ENCODE assay signal across 31 cellular contexts in genomic region chr4:185831125-185831815, GRCh38. TPM values are rescaled to one million over a fixed set of nuclear protein-coding genes. Genes with fewer than 3 reads are reported as not detected.
DNase-seq lines count a peak whose midpoint lies in the region; ATAC-seq, FAIRE-seq and TF ChIP-seq lines count a peak whose summit lies in the region.
"Had no signal": no experiment of that assay in that cellular context is flagged by ENCODE, and none has a peak within 500 bp of the region (broad histone marks: within the 10 kb centered on the region; RNA-seq: fewer than 3 reads in every experiment).

No MANE protein-coding gene starts in this region.

- intact Hi-C loops in PC-3 (cut with micrococcal nuclease) (no loop called here), pancreas (cut with DNase I) (no loop called here)

- no peak overlapping the region for H3K4me3 Mint-ChIP-seq in endodermal cell
- H3K4me3 Mint-ChIP-seq: activated CD8-positive, alpha-beta T cell treated with anti-CD3 and anti-CD28 coated beads, Interleukin-2, amount 10 ng/mL, durations not matched to agents 7 days and 5 days; activated naive CD4-positive, alpha-beta T cell treated with anti-CD3 and anti-CD28 coated beads, Interleukin-2, amount 10 ng/mL, durations not matched to agents 7 days and 5 days; activated T-helper 17 cell treated with anti-CD3 and anti-CD28 coated beads, Interleukin-2, amount 50 U/mL, for 72 hours; neural crest cell; T-helper 17 cell had no signal

- H3K27ac ChIP-seq in PC-3 (ENCODE audit: low read length) (no peak overlapping the region), endodermal cell (ENCODE audit: low read depth, low read length) (peak overlapping the region; percentile 6), keratinocyte (ENCODE audit: control insufficient read depth, insufficient read depth, low read length) (no peak overlapping the region), pancreas (peak overlapping the region; percentile 1 to 84 (median 60))
- H3K27ac ChIP-seq: PC-9, tibial nerve had no signal

- H3K36me3 ChIP-seq in PC-3 (ENCODE audit: low read depth, low read length) (no peaks in the 10 kb centered on the region), endodermal cell (ENCODE audit: control insufficient read depth, insufficient read depth, low read length) (no peaks in the 10 kb centered on the region), keratinocyte (ENCODE audit: control insufficient read depth in 2 of 2, extremely low read depth in 1 of 2, insufficient read depth in 2 of 2, low read length in 2 of 2) (no peaks in the 10 kb centered on the region), pancreas (peaks cover 0 to 3% (median 0%) of the 10 kb centered on the region in 3 donors)
- H3K36me3 ChIP-seq: tibial nerve had no signal

- DNase-seq in PC-3 (peak; percentile 38), endodermal cell (no peak), keratinocyte (ENCODE audit: low read depth, low spot score) (peak; percentile 33), pancreas (no peak), NCI-H1092 treated with DMSO at 0.1 percent for 48 hours (lab: John Stamatoyannopoulos, UW) (no peak), H54 (ENCODE audit: insufficient read length, low spot score) (no peak)
- DNase-seq: activated CD4-positive, alpha-beta T cell treated with anti-CD3 and anti-CD28 coated beads for 1 hour; activated CD8-positive, alpha-beta T cell treated with anti-CD3 and anti-CD28 coated beads, Interleukin-2, amount 10 ng/mL, durations not matched to agents 7 days and 5 days; activated naive CD4-positive, alpha-beta T cell treated with anti-CD3 and anti-CD28 coated beads, Interleukin-2, amount 10 ng/mL, durations not matched to agents 7 days and 5 days; amniotic stem cell; effector CD8-positive, alpha-beta T cell; EL; glutamatergic neuron; GOT3; kidney; NCI-H1048; NCI-H2029; NCI-H526; PC-9; SHP77; stimulated activated CD4-positive, alpha-beta T cell treated with anti-CD3 and anti-CD28 coated beads, Interleukin-4, amount 100 ng/mL, for 1 hour; T-helper 17 cell had no signal

- ATAC-seq in PC-3 (no peak), pancreas (peak; percentile 27 to 49 (median 35)), GM19351 (IDR thresholded peaks at IDR 0.05; ENCODE audit: unreplicated experiment) (no peak)
- ATAC-seq: activated CD8-positive, alpha-beta T cell treated with anti-CD3 and anti-CD28 coated beads, Interleukin-2, amount 10 ng/mL, durations not matched to agents 7 days and 5 days; activated T-helper 17 cell treated with anti-CD3 and anti-CD28 coated beads, Interleukin-2, amount 50 U/mL, for 72 hours; K562; sciatic nerve; T-helper 17 cell had no signal

- H3K4me3 ChIP-seq in PC-3 (ENCODE audit: low read length), result no peak overlapping the region
- peak overlapping the region; percentile 48 for H3K4me3 ChIP-seq in endodermal cell (ENCODE audit: low read length)
- no peak overlapping the region for H3K4me3 ChIP-seq in keratinocyte (ENCODE audit: control insufficient read depth in 2 of 3, extremely low read depth in 1 of 3, insufficient read depth in 2 of 3, low read depth in 1 of 3, low read length in 3 of 3)
- H3K4me3 ChIP-seq in pancreas, result no peak overlapping the region
- H3K4me3 ChIP-seq: K562, lung, PC-9, tibial nerve had no signal

- H3K9me3 ChIP-seq in PC-3 (ENCODE audit: low read length) (no peaks in the 10 kb centered on the region), endodermal cell (ENCODE audit: control insufficient read depth, low read length) (no peaks in the 10 kb centered on the region), keratinocyte (ENCODE audit: control insufficient read depth, low read depth, low read length) (peaks cover 5% of the 10 kb centered on the region), pancreas (no peaks in the 10 kb centered on the region)
- H3K9me3 ChIP-seq: tibial nerve had no signal

- dilution Hi-C loops in keratinocyte (cut with MboI; ENCODE audit: extremely low pct_ligation_motif_present, low sequenced_read_pairs), result no loop called here

- H3K4me2 ChIP-seq in PC-3 (ENCODE audit: low read length) (no peak overlapping the region), keratinocyte (ENCODE audit: control insufficient read depth, extremely low read depth, insufficient read depth, low read depth, low read length) (no peak overlapping the region)
- H3K4me2 ChIP-seq: PC-9 had no signal

- H2AFZ ChIP-seq in PC-3 (ENCODE audit: low read length) (no peak overlapping the region), keratinocyte (ENCODE audit: control insufficient read depth, low read length) (no peak overlapping the region)
- H2AFZ ChIP-seq: PC-9 had no signal

- H4K20me1 ChIP-seq in PC-3 (ENCODE audit: low read length), result no peaks in the 10 kb centered on the region
- H4K20me1 ChIP-seq in keratinocyte (ENCODE audit: control insufficient read depth, extremely low read depth, insufficient read depth, low read length), result no peaks in the 10 kb centered on the region

- H3K9me1 ChIP-seq in keratinocyte (ENCODE audit: control insufficient read depth, extremely low read depth, insufficient read depth, low read length), result no peaks in the 10 kb centered on the region

- no peaks in the 10 kb centered on the region for H3K27me3 ChIP-seq in PC-3 (ENCODE audit: low read length)
- H3K27me3 ChIP-seq in endodermal cell (ENCODE audit: control insufficient read depth, insufficient read depth, low read length, poor library complexity, severe bottlenecking), result no peaks in the 10 kb centered on the region
- no peaks in the 10 kb centered on the region for H3K27me3 ChIP-seq in keratinocyte (ENCODE audit: control insufficient read depth, extremely low read depth, insufficient read depth, low read length)
- no peaks in the 10 kb centered on the region for H3K27me3 ChIP-seq in pancreas
- H3K27me3 ChIP-seq: tibial nerve had no signal

- no peaks in the 10 kb centered on the region for H3K27me3 Mint-ChIP-seq in endodermal cell (ENCODE audit: insufficient read depth)
- H3K27me3 Mint-ChIP-seq: activated naive CD4-positive, alpha-beta T cell treated with anti-CD3 and anti-CD28 coated beads, Interleukin-2, amount 10 ng/mL, durations not matched to agents 7 days and 5 days had no signal

- H3K4me1 Mint-ChIP-seq in endodermal cell, result peaks cover 30% of the 10 kb centered on the region
- H3K4me1 Mint-ChIP-seq: activated naive CD4-positive, alpha-beta T cell treated with anti-CD3 and anti-CD28 coated beads, Interleukin-2, amount 10 ng/mL, durations not matched to agents 7 days and 5 days; activated T-helper 17 cell treated with anti-CD3 and anti-CD28 coated beads, Interleukin-2, amount 50 U/mL, for 72 hours; T-helper 17 cell had no signal

- H3K9me3 Mint-ChIP-seq in endodermal cell, result no peaks in the 10 kb centered on the region
- H3K9me3 Mint-ChIP-seq: activated naive CD4-positive, alpha-beta T cell treated with anti-CD3 and anti-CD28 coated beads, Interleukin-2, amount 10 ng/mL, durations not matched to agents 7 days and 5 days; activated T-helper 17 cell treated with anti-CD3 and anti-CD28 coated beads, Interleukin-2, amount 50 U/mL, for 72 hours had no signal

- BruUV-seq in PC-3 (replicated peaks; lab: Mats Ljungman, UMichigan), result no TSS peak

- H3K79me2 ChIP-seq in PC-3 (ENCODE audit: low read length) (no peaks in the 10 kb centered on the region), keratinocyte (ENCODE audit: control insufficient read depth, insufficient read depth, low read length) (no peaks in the 10 kb centered on the region)

- H3F3A ChIP-seq in PC-3 (ENCODE audit: low read length, unreplicated experiment), result no peaks in the 10 kb centered on the region

- TF ChIP-seq CTCF in PC-3 (conservative IDR thresholded peaks at IDR 0.05; ENCODE audit: low read depth, low read length), result no peak
- no peak for TF ChIP-seq CTCF in endodermal cell (conservative IDR thresholded peaks at IDR 0.05)
- no peak for TF ChIP-seq CTCF in keratinocyte (optimal IDR thresholded peaks at IDR 0.05 in 1 of 3, IDR thresholded peaks at IDR 0.05 in 1 of 3, conservative IDR thresholded peaks at IDR 0.05 in 1 of 3; ENCODE audit: extremely low read depth in 1 of 3, insufficient read depth in 2 of 3, low read length in 3 of 3)
- TF ChIP-seq CTCF in pancreas (IDR thresholded peaks at IDR 0.05), result no peak

- H3K9ac ChIP-seq in PC-3 (ENCODE audit: low read length) (no peak overlapping the region), endodermal cell (ENCODE audit: extremely low read depth, low read length, poor library complexity, severe bottlenecking) (no peak overlapping the region), keratinocyte (ENCODE audit: control insufficient read depth, extremely low read depth, insufficient read depth, low read length) (no peak overlapping the region)

- 90 to 92% methylated on average over 2 to 5 of the region's 5 CpGs for WGBS in endodermal cell (ENCODE audit: insufficient coverage in 1 of 2, insufficient read length in 1 of 2), 2 experiments
- 32 to 39% methylated on average over 5 of the region's 5 CpGs for WGBS in pancreas, 2 donors

- TF ChIP-seq POLR2A in H54 (IDR thresholded peaks at IDR 0.05; ENCODE audit: low read depth, low read length), result no peak

- CTCF ChIA-PET in PC-3 (lab: Charles Lee), result no interaction called here

- POLR2A ChIA-PET in PC-3 (lab: Charles Lee; ENCODE audit: unreplicated experiment), result no interaction called here

- FAIRE-seq in keratinocyte (lab: Jason Lieb, UNC) (no peak), pancreas (lab: Jason Lieb, UNC) (no peak), H54 (lab: Jason Lieb, UNC) (no peak)
- FAIRE-seq: colon, K562, kidney had no signal

- peak overlapping the region; percentile 12 for H3K27ac Mint-ChIP-seq in endodermal cell
- H3K27ac Mint-ChIP-seq: activated CD8-positive, alpha-beta T cell treated with anti-CD3 and anti-CD28 coated beads, Interleukin-2, amount 10 ng/mL, durations not matched to agents 7 days and 5 days; activated naive CD4-positive, alpha-beta T cell treated with anti-CD3 and anti-CD28 coated beads, Interleukin-2, amount 10 ng/mL, durations not matched to agents 7 days and 5 days; activated T-helper 17 cell treated with anti-CD3 and anti-CD28 coated beads, Interleukin-2, amount 50 U/mL, for 72 hours; T-helper 17 cell had no signal

- H3K9me2 ChIP-seq in PC-3 (replicated peaks; ENCODE audit: low read length), result no peaks in the 10 kb centered on the region

- H3K4me1 ChIP-seq in PC-3 (ENCODE audit: insufficient read depth, low read length) (no peaks in the 10 kb centered on the region), endodermal cell (ENCODE audit: control insufficient read depth, insufficient read depth, low read length) (peaks cover 19% of the 10 kb centered on the region), keratinocyte (ENCODE audit: control insufficient read depth, extremely low read depth, insufficient read depth, low read length) (peaks cover 3% of the 10 kb centered on the region), pancreas (peaks cover 30 to 60% (median 50%) of the 10 kb centered on the region in 3 donors)

- no peaks in the 10 kb centered on the region for H3K36me3 Mint-ChIP-seq in endodermal cell (ENCODE audit: low read depth)
- H3K36me3 Mint-ChIP-seq: activated naive CD4-positive, alpha-beta T cell treated with anti-CD3 and anti-CD28 coated beads, Interleukin-2, amount 10 ng/mL, durations not matched to agents 7 days and 5 days had no signal

RNA-seq across cellular contexts. Expression of gene SORBS2, which starts 19.3 kb away (rescaled TPM):
- total RNA-seq in PC-3 (2014; rRNA removed) (3.1 and 3.6 TPM in 2 replicates), endodermal cell (10 to 100 TPM in 1 of 2 donors, 1 to 10 TPM in 1; 7.0 to 13.8 TPM), pancreas (100 to 1,000 TPM; 103 to 245 (median 145) TPM)
- polyA plus RNA-seq in endodermal cell (2013, experiment 1 of 2), result 57.3 TPM
- 60.3 TPM for polyA plus RNA-seq in endodermal cell (2013, experiment 2 of 2)
- polyA plus RNA-seq in keratinocyte (0.14 to 0.55 TPM (median 0.18 TPM) in 3 replicates), pancreas (10 to 100 TPM; 61.7 to 74.9 TPM)
- 0.79 TPM for polyA plus RNA-seq in keratinocyte (2011; ENCODE audit: low read depth)
- 0.28 and 0.35 TPM in 2 replicates for polyA plus RNA-seq in keratinocyte (2011; cell fraction: cytosol; rRNA removed)
- polyA plus RNA-seq in keratinocyte (2011; cell fraction: nucleus; rRNA removed), result 0.11 and 0.85 TPM in 2 replicates
- polyA plus RNA-seq in keratinocyte (2012; ENCODE audit: low replicate concordance), result 0.38 TPM in 1 of 2 replicates, not detected in the other
- polyA minus RNA-seq in keratinocyte, result 0.58 to 0.92 TPM in 2 of 3 replicates, not detected in the other
- not detected for polyA minus RNA-seq in keratinocyte (2011; cell fraction: cytosol; rRNA and poly(A)+ RNA removed)
- polyA minus RNA-seq in keratinocyte (2011; cell fraction: nucleus; rRNA and poly(A)+ RNA removed), result 1.1 TPM in 1 of 2 replicates, not detected in the other
- total RNA-seq: activated CD8-positive, alpha-beta T cell treated with anti-CD3 and anti-CD28 coated beads, Interleukin-2, amount 10 ng/mL, durations not matched to agents 7 days and 5 days; activated T-helper 17 cell treated with anti-CD3 and anti-CD28 coated beads, Interleukin-2, amount 50 U/mL, for 72 hours had no signal
- polyA plus RNA-seq: AG04450, K562 had no signal

Comparison
In these comparisons a context has a peak if more than half of its experiments do, and no peak if none do; other contexts are left out.
1. ATAC-seq: peak in pancreas (4 of 4); none in PC-3 (single experiment) and GM19351 (single experiment).
2. DNase-seq: peak in PC-3 (single experiment) and keratinocyte (single experiment); none in endodermal cell (single experiment), pancreas (0 of 6), NCI-H1092 treated with DMSO at 0.1 percent for 48 hours (single experiment) and H54 (single experiment).
3. H3K27ac ChIP-seq: peak in endodermal cell (single experiment) and pancreas (4 of 4); none in PC-3 (single experiment) and keratinocyte (single experiment).
4. RNA of gene SORBS2, which starts 19.3 kb away (total RNA-seq): 103 to 245 TPM in pancreas; 7.0 to 13.8 TPM in endodermal cell and 3.1 to 3.6 TPM in PC-3; every median in the first group is over 4 times any median in the second.